In the genomic region with DNA sequence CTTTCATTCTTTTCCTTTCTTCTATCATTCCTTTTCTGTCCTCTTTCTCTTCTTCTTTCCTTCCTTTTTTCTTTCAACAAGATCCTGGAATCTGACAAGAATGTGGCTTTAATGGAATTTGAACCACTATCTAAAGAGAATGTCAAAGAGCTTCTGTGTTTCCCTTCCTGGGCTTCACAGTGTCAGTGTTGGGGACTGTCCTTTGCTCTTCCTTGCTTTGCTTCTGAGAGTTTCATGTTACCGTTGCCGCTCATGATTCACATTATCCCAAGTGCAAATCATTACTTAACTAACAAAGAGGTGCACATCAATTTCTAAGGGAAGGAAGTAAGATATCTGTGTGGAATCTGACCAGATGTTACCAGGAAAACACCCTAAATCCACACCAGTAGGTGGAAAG, we compare ENCODE assay signal across 29 cellular contexts.
"Had no signal": no experiment of that assay in that cellular context is flagged by ENCODE, and none has a peak within 500 bp of the region (broad histone marks: within the 10 kb centered on the region; RNA-seq: fewer than 3 reads in every experiment).

No MANE protein-coding gene starts in this region.

- H3K27me3 ChIP-seq: brain microvascular endothelial cell, Peyer's patch, SJSA1 had no signal

- H3K4me3 ChIP-seq: Peyer's patch, SJSA1 had no signal

- H3K9me3 Mint-ChIP-seq: activated CD4-positive, alpha-beta T cell treated with anti-CD3 and anti-CD28 coated beads, Interleukin-2, amount 10 ng/mL, durations not matched to agents 24 days and 14 days; activated naive CD4-positive, alpha-beta T cell treated with anti-CD3 and anti-CD28 coated beads, Interleukin-2, amount 10 ng/mL, durations not matched to agents 7 days and 5 days; activated naive CD8-positive, alpha-beta T cell treated with anti-CD3 and anti-CD28 coated beads, Interleukin-2, amount 50 U/mL, for 24 hours; activated T-cell treated with anti-CD3 and anti-CD28 coated beads, Interleukin-2, amount 50 U/mL, for 4 hours had no signal

- H3K36me3 ChIP-seq: brain microvascular endothelial cell, Peyer's patch, SJSA1 had no signal

- H3K27ac Mint-ChIP-seq: activated CD4-positive, alpha-beta T cell treated with anti-CD3 and anti-CD28 coated beads, Interleukin-2, amount 10 ng/mL, durations not matched to agents 24 days and 14 days; activated CD8-positive, alpha-beta T cell treated with anti-CD3 and anti-CD28 coated beads, Interleukin-2, amount 10 ng/mL, durations not matched to agents 7 days and 5 days; activated naive CD4-positive, alpha-beta T cell treated with anti-CD3 and anti-CD28 coated beads, Interleukin-2, amount 10 ng/mL, durations not matched to agents 7 days and 5 days; activated naive CD8-positive, alpha-beta T cell; activated naive CD8-positive, alpha-beta T cell treated with anti-CD3 and anti-CD28 coated beads, Interleukin-2, amount 50 U/mL, for 24 hours had no signal

- ATAC-seq: activated CD8-positive, alpha-beta T cell treated with anti-CD3 and anti-CD28 coated beads, Interleukin-2, amount 10 ng/mL, durations not matched to agents 7 days and 5 days; activated naive CD8-positive, alpha-beta T cell treated with anti-CD3 and anti-CD28 coated beads, Interleukin-2, amount 50 U/mL, for 24 hours; activated T-cell treated with anti-CD3 and anti-CD28 coated beads, Interleukin-2, amount 50 U/mL, for 4 hours; PC-3; SK-N-SH treated with all-trans-retinoic acid at 6 μM for 48 hours had no signal

- H3K9me3 ChIP-seq: Peyer's patch, SJSA1 had no signal

- H3K4me1 ChIP-seq: Peyer's patch, SJSA1 had no signal

- H3K4me3 Mint-ChIP-seq: activated CD4-positive, alpha-beta T cell treated with anti-CD3 and anti-CD28 coated beads, Interleukin-2, amount 10 ng/mL, durations not matched to agents 24 days and 14 days; activated CD8-positive, alpha-beta T cell treated with anti-CD3 and anti-CD28 coated beads, Interleukin-2, amount 10 ng/mL, durations not matched to agents 7 days and 5 days; activated naive CD4-positive, alpha-beta T cell treated with anti-CD3 and anti-CD28 coated beads, Interleukin-2, amount 10 ng/mL, durations not matched to agents 7 days and 5 days; activated naive CD8-positive, alpha-beta T cell; activated naive CD8-positive, alpha-beta T cell treated with anti-CD3 and anti-CD28 coated beads, Interleukin-2, amount 50 U/mL, for 24 hours; activated T-cell treated with anti-CD3 and anti-CD28 coated beads, Interleukin-2, amount 50 U/mL, for 4 hours had no signal

- H3K36me3 Mint-ChIP-seq: activated naive CD4-positive, alpha-beta T cell treated with anti-CD3 and anti-CD28 coated beads, Interleukin-2, amount 10 ng/mL, durations not matched to agents 7 days and 5 days; activated naive CD8-positive, alpha-beta T cell had no signal

- H3K27me3 Mint-ChIP-seq: activated CD4-positive, alpha-beta T cell treated with anti-CD3 and anti-CD28 coated beads, Interleukin-2, amount 10 ng/mL, durations not matched to agents 24 days and 14 days had no signal

- H3K27ac ChIP-seq: brain microvascular endothelial cell, Peyer's patch, SJSA1, VCaP had no signal

- DNase-seq: activated CD4-positive, alpha-beta T cell treated with anti-CD3 and anti-CD28 coated beads for 1 hour; activated CD4-positive, alpha-beta T cell treated with anti-CD3 and anti-CD28 coated beads, Interleukin-2, amount 10 ng/mL, durations not matched to agents 24 days and 14 days; activated CD4-positive, alpha-beta T cell treated with anti-CD3 and anti-CD28 coated beads, Interleukin-2, amount 50 U/mL, for 48 hours; activated CD4-positive, CD25-positive, alpha-beta regulatory T cell; activated CD8-positive, alpha-beta T cell treated with anti-CD3 and anti-CD28 coated beads, Interleukin-2, amount 10 ng/mL, durations not matched to agents 7 days and 5 days; activated effector memory CD4-positive, alpha-beta T cell treated with Interleukin-2 at 50 U/mL for 16 hours; activated naive CD4-positive, alpha-beta T cell treated with anti-CD3 and anti-CD28 coated beads, Interleukin-2, amount 10 ng/mL, durations not matched to agents 7 days and 5 days; activated naive CD8-positive, alpha-beta T cell treated with anti-CD3 and anti-CD28 coated beads, Interleukin-2, amount 50 U/mL, for 24 hours; activated T-cell treated with anti-CD3 and anti-CD28 coated beads, Interleukin-2, amount 50 U/mL, for 4 hours; aorta; brain microvascular endothelial cell; central memory CD4-positive, alpha-beta T cell; NCI-H1105; NCI-H1417 treated with DMSO at 0.1 percent for 48 hours; NCI-H187 treated with DMSO at 0.1 percent for 48 hours; NCI-H2081; NCI-H345; NCI-H524 treated with DMSO at 0.1 percent for 48 hours; PC-3; Peyer's patch; RPMI8226; SHP77 treated with DMSO at 0.1 percent for 48 hours; T-helper 1 cell; T-helper 2 cell; T-helper 9 cell had no signal

- H3K4me1 Mint-ChIP-seq: activated CD4-positive, alpha-beta T cell treated with anti-CD3 and anti-CD28 coated beads, Interleukin-2, amount 10 ng/mL, durations not matched to agents 24 days and 14 days; activated naive CD4-positive, alpha-beta T cell treated with anti-CD3 and anti-CD28 coated beads, Interleukin-2, amount 10 ng/mL, durations not matched to agents 7 days and 5 days; activated naive CD8-positive, alpha-beta T cell treated with anti-CD3 and anti-CD28 coated beads, Interleukin-2, amount 50 U/mL, for 24 hours had no signal
